11 cellular contexts compared by ENCODE assay signal in genomic region chr19:6064016-6064702, GRCh38. TPM values are rescaled to one million over a fixed set of nuclear protein-coding genes. Genes with fewer than 3 reads are reported as not detected.
DNase-seq lines count a peak whose midpoint lies in the region; ATAC-seq, FAIRE-seq and TF ChIP-seq lines count a peak whose summit lies in the region.
"Had no signal": no experiment of that assay in that cellular context is flagged by ENCODE, and none has a peak within 500 bp of the region (broad histone marks: within the 10 kb centered on the region; RNA-seq: fewer than 3 reads in every experiment).

No MANE protein-coding gene starts in this region.

- POLR2A ChIA-PET in K562 (lab: Yijun Ruan, JAX) = no interaction called here

- FAIRE-seq in K562 (lab: Jason Lieb, UNC) (no peak), D721Med (lab: Jason Lieb, UNC) (no peak)

- H3K9me3 ChIP-seq in K562 (replicated peaks; ENCODE audit: control insufficient read depth, insufficient read depth, low read depth, low read length) (no peaks in the 10 kb centered on the region), lung (ENCODE audit: control insufficient read depth in 2 of 2, insufficient read depth in 1 of 2, low read length in 1 of 2) (no peaks in the 10 kb centered on the region)

- no peak overlapping the region for H3K4me2 ChIP-seq in K562 (ENCODE audit: insufficient read depth, low read length)

- H3K4me3 Mint-ChIP-seq in activated naive CD8-positive, alpha-beta T cell = no peak overlapping the region
- H3K4me3 Mint-ChIP-seq in activated naive CD8-positive, alpha-beta T cell treated with anti-CD3 and anti-CD28 coated beads for 36 hours = no peak overlapping the region
- H3K4me3 Mint-ChIP-seq in type B pancreatic cell = peak overlapping the region; percentile 9
- H3K4me3 Mint-ChIP-seq: natural killer cell treated with Interleukin-12 subunit alpha and Interleukin-12 subunit beta and Interleukin-15 and Interleukin-18, amount 100 ng/mL, for 72 hours had no signal

- DNase-seq in activated naive CD8-positive, alpha-beta T cell treated with anti-CD3 and anti-CD28 coated beads for 36 hours = no peak
- no peak for DNase-seq in K562 (ENCODE audit: extremely low read depth in 1 of 4, low spot score in 3 of 4)
- DNase-seq in lung (ENCODE audit: low spot score) = no peak
- DNase-seq in type B pancreatic cell (ENCODE audit: extremely low spot score, unreplicated experiment) = no peak
- DNase-seq in D721Med (ENCODE audit: insufficient read length, low spot score) = no peak
- no peak for DNase-seq in KG1 (lab: John Stamatoyannopoulos, UW)
- DNase-seq: hippocampal formation, NCI-H526 treated with DMSO at 0.1 percent for 48 hours had no signal

- peak overlapping the region in 1 of 2 experiments; percentile 8; a peak in 1 of 4 replicates for H3K9ac ChIP-seq in K562 (ENCODE audit: insufficient read depth in 1 of 2, low read depth in 2 of 2, low read length in 2 of 2)

- intact Hi-C loops in K562 (cut with micrococcal nuclease) = loop anchor here (2.0 kb wide), 1 partner anchor 47 kb away; the partner anchor contains the start of gene RFX2

- H3K36me3 Mint-ChIP-seq in activated naive CD8-positive, alpha-beta T cell = peaks cover 5% of the 10 kb centered on the region
- H3K36me3 Mint-ChIP-seq in activated naive CD8-positive, alpha-beta T cell treated with anti-CD3 and anti-CD28 coated beads for 36 hours = no peaks in the 10 kb centered on the region
- peaks cover 1% of the 10 kb centered on the region for H3K36me3 Mint-ChIP-seq in type B pancreatic cell
- H3K36me3 Mint-ChIP-seq: natural killer cell treated with Interleukin-12 subunit alpha and Interleukin-12 subunit beta and Interleukin-15 and Interleukin-18, amount 100 ng/mL, for 72 hours had no signal

- H2AFZ ChIP-seq in K562 (ENCODE audit: low read depth, low read length) = no peak overlapping the region

- CTCF ChIA-PET in K562 (lab: Yijun Ruan, JAX; ENCODE audit: low intra/inter-chr PET ratio) = interaction anchor here (0.6 kb wide), 1 partner anchor 46 kb away, joined by 4 read pairs; the partner anchor contains the start of gene RFX2

- peak overlapping the region; percentile 64 for H3K27ac Mint-ChIP-seq in activated naive CD8-positive, alpha-beta T cell
- no peak overlapping the region for H3K27ac Mint-ChIP-seq in activated naive CD8-positive, alpha-beta T cell treated with anti-CD3 and anti-CD28 coated beads for 36 hours
- peak overlapping the region; percentile 84 for H3K27ac Mint-ChIP-seq in type B pancreatic cell
- H3K27ac Mint-ChIP-seq: natural killer cell treated with Interleukin-12 subunit alpha and Interleukin-12 subunit beta and Interleukin-15 and Interleukin-18, amount 100 ng/mL, for 72 hours had no signal

- H3K27me3 ChIP-seq in K562 (ENCODE audit: control insufficient read depth in 2 of 2, insufficient read depth in 2 of 2, low read length in 2 of 2) (no peaks in the 10 kb centered on the region), lung (ENCODE audit: control insufficient read depth, insufficient read depth) (no peaks in the 10 kb centered on the region)

- no peak for ATAC-seq in K562
- ATAC-seq in lung (ENCODE audit: insufficient read depth, low FRiP score) = no peak
- no peak for ATAC-seq in HG03469 (IDR thresholded peaks at IDR 0.05; ENCODE audit: unreplicated experiment)
- ATAC-seq: natural killer cell treated with Interleukin-12 subunit alpha and Interleukin-12 subunit beta and Interleukin-15 and Interleukin-18, amount 100 ng/mL, for 72 hours had no signal

- no peak for TF ChIP-seq RAD21 in K562 (CRISPR knock-in tag; conservative IDR thresholded peaks at IDR 0.05 in 1 of 2, IDR thresholded peaks at IDR 0.05 in 1 of 2)

- H3K9me1 ChIP-seq in K562 (ENCODE audit: control insufficient read depth, insufficient read depth, low read length) = no peaks in the 10 kb centered on the region

- BruUV-seq in K562 (replicated peaks; lab: Mats Ljungman, UMichigan) = no TSS peak

- in situ Hi-C loops in K562 (cut with MboI) = no loop called here

- no peaks in the 10 kb centered on the region; the same call in 2 of the 3 replicates for H3K36me3 ChIP-seq in K562 (ENCODE audit: control insufficient read depth, insufficient read depth, low read length)
- no peaks in the 10 kb centered on the region for H3K36me3 ChIP-seq in lung (ENCODE audit: control insufficient read depth in 2 of 2, insufficient read depth in 2 of 2, low read length in 2 of 2)

- H3K4me1 ChIP-seq in K562 (replicated peaks in 1 of 2; ENCODE audit: control insufficient read depth in 2 of 2, insufficient read depth in 2 of 2, low read length in 2 of 2) (peaks cover 57 to 76% of the 10 kb centered on the region in 2 experiments), lung (ENCODE audit: control insufficient read depth in 2 of 2, insufficient read depth in 2 of 2, low read length in 2 of 2) (peaks cover 25 to 44% of the 10 kb centered on the region in 2 donors)

- no peaks in the 10 kb centered on the region for H3K27me3 Mint-ChIP-seq in activated naive CD8-positive, alpha-beta T cell
- no peaks in the 10 kb centered on the region for H3K27me3 Mint-ChIP-seq in activated naive CD8-positive, alpha-beta T cell treated with anti-CD3 and anti-CD28 coated beads for 36 hours
- H3K27me3 Mint-ChIP-seq in type B pancreatic cell = peaks cover 5% of the 10 kb centered on the region

- H3K9me3 Mint-ChIP-seq in activated naive CD8-positive, alpha-beta T cell (ENCODE audit: low read depth) = no peaks in the 10 kb centered on the region
- no peaks in the 10 kb centered on the region for H3K9me3 Mint-ChIP-seq in activated naive CD8-positive, alpha-beta T cell treated with anti-CD3 and anti-CD28 coated beads for 36 hours
- peaks cover 4% of the 10 kb centered on the region for H3K9me3 Mint-ChIP-seq in type B pancreatic cell
- H3K9me3 Mint-ChIP-seq: natural killer cell treated with Interleukin-12 subunit alpha and Interleukin-12 subunit beta and Interleukin-15 and Interleukin-18, amount 100 ng/mL, for 72 hours had no signal

- H3K79me2 ChIP-seq in K562 (ENCODE audit: control insufficient read depth, insufficient read depth, low read length) = peaks cover 49% of the 10 kb centered on the region

- WGBS in K562 (ENCODE audit: insufficient coverage, low coverage, missing lambda C conversion rate) = 87% methylated on average over 11 of the region's 12 CpGs
- WGBS in lung, 2 donors = 89% methylated on average over 12 of the region's 12 CpGs

- TF ChIP-seq POLR2A in K562 (conservative IDR thresholded peaks at IDR 0.05) = no peak

- H3K27ac ChIP-seq in K562 (ENCODE audit: extremely low read depth, low read depth, low read length) (peak overlapping the region; percentile 14; the same call in 2 of the 3 replicates), lung (ENCODE audit: low read depth in 1 of 2, low read length in 1 of 2) (peak overlapping the region; percentile 5 to 93)

- TF ChIP-seq EP300 in K562 (IDR thresholded peaks at IDR 0.05; ENCODE audit: low read length) = no peak

- TF ChIP-seq CTCF in K562 (IDR thresholded peaks at IDR 0.05 in 2 of 3, conservative IDR thresholded peaks at IDR 0.05 in 1 of 3; ENCODE audit: insufficient read depth in 2 of 3, low read depth in 1 of 3, low read length in 3 of 3) (no peak), lung (IDR thresholded peaks at IDR 0.05; ENCODE audit: control extremely low read depth, extremely low read depth) (no peak), type B pancreatic cell (conservative IDR thresholded peaks at IDR 0.05) (no peak), D721Med (IDR thresholded peaks at IDR 0.05; ENCODE audit: insufficient read depth, missing control alignments) (no peak)

- no peaks in the 10 kb centered on the region for H4K20me1 ChIP-seq in K562 (replicated peaks; ENCODE audit: control insufficient read depth, insufficient read depth, low read length)

- H3K4me3 ChIP-seq in K562 = no peak overlapping the region
- no peak overlapping the region for H3K4me3 ChIP-seq in lung

- peaks cover 64% of the 10 kb centered on the region for H3K4me1 Mint-ChIP-seq in activated naive CD8-positive, alpha-beta T cell (ENCODE audit: low read depth)
- peaks cover 56% of the 10 kb centered on the region for H3K4me1 Mint-ChIP-seq in activated naive CD8-positive, alpha-beta T cell treated with anti-CD3 and anti-CD28 coated beads for 36 hours
- H3K4me1 Mint-ChIP-seq in type B pancreatic cell (ENCODE audit: unreplicated experiment) = peaks cover 42% of the 10 kb centered on the region

TF ChIP-seq in K562, 482 proteins besides CTCF, POLR2A, EP300 and RAD21 (continues in another document):
- TF ChIP-seq GATAD2B (IDR thresholded peaks at IDR 0.05; ENCODE audit: borderline replicate concordance) = no peak

RNA-seq across cellular contexts. Expression of gene RFX2, which starts 46.1 kb away (rescaled TPM):
- 10 to 100 TPM in 1 of 2 experiments, 1 to 10 TPM in 1; 9.5 to 10.3 TPM for total RNA-seq in activated naive CD8-positive, alpha-beta T cell treated with anti-CD3 and anti-CD28 coated beads for 36 hours
- total RNA-seq in K562 (2011; cell fraction: chromatin; rRNA removed; ENCODE audit: low replicate concordance) = 29.2 and 31.8 TPM in 2 replicates
- total RNA-seq in K562 (2011; cell fraction: nucleolus; rRNA removed) = 18.3 and 22.4 TPM in 2 replicates
- 18.6 and 20.1 TPM in 2 replicates for total RNA-seq in K562 (2011; cell fraction: nucleoplasm; rRNA removed)
- total RNA-seq in K562 (2014; rRNA removed) (18.7 and 24.0 TPM in 2 replicates), K562 (2014; rRNA removed; fragmentation: Illumina TruSeq; extraction: Trizol) (4.4 and 5.3 TPM in 2 replicates), K562 (2015; rRNA removed; fragmentation: Illumina TruSeq; extraction: Trizol) (7.4 and 7.6 TPM in 2 replicates), K562 (2021) (18.3 and 18.9 TPM in 2 replicates), lung (10 to 100 TPM; 22.6 to 54.2 TPM), type B pancreatic cell (ENCODE audit: low replicate concordance) (7.0 and 18.0 TPM in 2 replicates)
- polyA plus RNA-seq in K562 (2011; rRNA removed) (8.7 and 9.8 TPM in 2 replicates), K562 (2014; fragmentation: Illumina TruSeq; extraction: Trizol) (9.4 and 11.3 TPM in 2 replicates), K562 (2014; fragmentation: Nextera tagmentation; extraction: Ambion mirVana) (1 to 10 TPM; 3.6 to 4.4 TPM), K562 (2014; rRNA removed) (11.1 and 11.4 TPM in 2 replicates), lung (10 to 100 TPM; 13.1 to 17.3 TPM)
- 14.8 and 32.1 TPM in 2 replicates for polyA plus RNA-seq in K562 (2011; cell fraction: cytosol; rRNA removed)
- polyA plus RNA-seq in K562 (2011; cell fraction: nucleus; rRNA removed) = 20.8 and 44.3 TPM in 2 replicates
- 10.9 and 12.9 TPM in 2 replicates for polyA plus RNA-seq in K562 (2012)
- 8.9 and 11.7 TPM in 2 replicates for polyA minus RNA-seq in K562 (2011; rRNA and poly(A)+ RNA removed)
- polyA minus RNA-seq in K562 (2011; cell fraction: cytosol; rRNA and poly(A)+ RNA removed) = 10.7 and 12.8 TPM in 2 replicates
- polyA minus RNA-seq in K562 (2011; cell fraction: nucleus; rRNA and poly(A)+ RNA removed) = 9.2 and 11.2 TPM in 2 replicates
